Comparison of ENCODE assay signal across 1 cellular context in genomic region chr11:67882304-67882703, GRCh38.
TF ChIP-seq lines count a peak whose summit lies in the region.

No MANE protein-coding gene starts in this region.

TF ChIP-seq in K562, 482 proteins besides CTCF, POLR2A, EP300 and RAD21 (continued from another document):
- TF ChIP-seq ZNF592 (IDR thresholded peaks at IDR 0.05) (peak; percentile 86), SMARCA4 (IDR thresholded peaks at IDR 0.05) (0 out of 2 replicates have a peak, but pooled peaks have one; percentile 20), ARID1B (IDR thresholded peaks at IDR 0.05) (peak; percentile 49), KLF6 (CRISPR knock-in tag; IDR thresholded peaks at IDR 0.05; ENCODE audit: borderline replicate concordance) (0 out of 2 replicates have a peak, but pooled peaks have one; percentile 35), DMBX1 (CRISPR knock-in tag; IDR thresholded peaks at IDR 0.05; ENCODE audit: borderline replicate concordance) (0 out of 2 replicates have a peak, but pooled peaks have one; percentile 49), TEAD1 (CRISPR knock-in tag; IDR thresholded peaks at IDR 0.05) (0 out of 4 replicates have a peak, but pooled peaks of 1 of the 2 experiments have one; percentile 31), SMARCE1 (IDR thresholded peaks at IDR 0.05) (0 out of 2 replicates have a peak, but pooled peaks have one; percentile 27)
